9 cellular contexts compared by ENCODE assay signal in genomic region chr4:26992657-26993361, GRCh38.
DNase-seq lines count a peak whose midpoint lies in the region; ATAC-seq, FAIRE-seq and TF ChIP-seq lines count a peak whose summit lies in the region.
"Had no signal": no experiment of that assay in that cellular context is flagged by ENCODE, and none has a peak within 500 bp of the region (broad histone marks: within the 10 kb centered on the region; RNA-seq: fewer than 3 reads in every experiment).

No MANE protein-coding gene starts in this region.

- no peak overlapping the region for H3K27ac Mint-ChIP-seq in activated naive CD8-positive, alpha-beta T cell treated with anti-CD3 and anti-CD28 coated beads for 36 hours

- H3K27ac ChIP-seq in left lung, result peak overlapping the region; percentile 8 to 24
- H3K27ac ChIP-seq: thoracic aorta had no signal

- DNase-seq in G401 (ENCODE audit: low spot score), result peak; percentile 40
- peak; percentile 33 for DNase-seq in activated naive CD8-positive, alpha-beta T cell treated with anti-CD3 and anti-CD28 coated beads for 36 hours
- no peak for DNase-seq in left lung
- no peak for DNase-seq in D721Med (ENCODE audit: insufficient read length, low spot score)
- no peak for DNase-seq in NCI-H1092 (lab: John Stamatoyannopoulos, UW)
- DNase-seq in activated gamma-delta T cell (lab: John Stamatoyannopoulos, UW), result no peak

- H3K9me3 Mint-ChIP-seq in activated naive CD8-positive, alpha-beta T cell treated with anti-CD3 and anti-CD28 coated beads for 36 hours, result peaks cover 12% of the 10 kb centered on the region

- TF ChIP-seq CTCF in left lung (IDR thresholded peaks at IDR 0.05) (no peak), D721Med (IDR thresholded peaks at IDR 0.05; ENCODE audit: insufficient read depth, missing control alignments) (no peak)

- no peaks in the 10 kb centered on the region for H3K27me3 Mint-ChIP-seq in activated naive CD8-positive, alpha-beta T cell treated with anti-CD3 and anti-CD28 coated beads for 36 hours

- in situ Hi-C loops in G401 (cut with HindIII; ENCODE audit: low sequenced_read_pairs), result no loop called here

- no peak for FAIRE-seq in D721Med (lab: Jason Lieb, UNC)

- intact Hi-C loops in left lung (cut with DNase I), result no loop called here

- peaks cover 0 to 5% of the 10 kb centered on the region in 2 donors for H3K36me3 ChIP-seq in left lung
- H3K36me3 ChIP-seq: thoracic aorta had no signal

- H3K4me3 ChIP-seq in left lung, result no peak overlapping the region
- H3K4me3 ChIP-seq: thoracic aorta had no signal

- peaks cover 31% of the 10 kb centered on the region for H3K4me1 Mint-ChIP-seq in activated naive CD8-positive, alpha-beta T cell treated with anti-CD3 and anti-CD28 coated beads for 36 hours

- no peaks in the 10 kb centered on the region for H3K9me3 ChIP-seq in left lung
- H3K9me3 ChIP-seq: thoracic aorta had no signal

- H3K4me3 Mint-ChIP-seq in activated naive CD8-positive, alpha-beta T cell treated with anti-CD3 and anti-CD28 coated beads for 36 hours, result no peak overlapping the region

- H3K36me3 Mint-ChIP-seq in activated naive CD8-positive, alpha-beta T cell treated with anti-CD3 and anti-CD28 coated beads for 36 hours, result peaks cover 32% of the 10 kb centered on the region

- H3K27me3 ChIP-seq in left lung, result no peaks in the 10 kb centered on the region

- peak; percentile 97 for ATAC-seq in GM19395 (IDR thresholded peaks at IDR 0.05; ENCODE audit: unreplicated experiment)
- ATAC-seq in HG03342 (IDR thresholded peaks at IDR 0.05; ENCODE audit: unreplicated experiment), result peak; percentile 93
- peak; percentile 68 for ATAC-seq in left lung

- peaks cover 8 to 17% of the 10 kb centered on the region in 2 donors for H3K4me1 ChIP-seq in left lung

Comparison
In these comparisons a context has a peak if more than half of its experiments do, and no peak if none do; other contexts are left out.
1. DNase-seq: peak in G401 (single experiment) and activated naive CD8-positive, alpha-beta T cell treated with anti-CD3 and anti-CD28 coated beads for 36 hours (single experiment); none in left lung (0 of 2), D721Med (single experiment), NCI-H1092 (single experiment) and activated gamma-delta T cell (single experiment).
2. Peak in every context shown above with its lines, with median percentiles within 50 percentile points of each other: ATAC-seq.